ENCODE assay signal across 2 cellular contexts in the genomic region with DNA sequence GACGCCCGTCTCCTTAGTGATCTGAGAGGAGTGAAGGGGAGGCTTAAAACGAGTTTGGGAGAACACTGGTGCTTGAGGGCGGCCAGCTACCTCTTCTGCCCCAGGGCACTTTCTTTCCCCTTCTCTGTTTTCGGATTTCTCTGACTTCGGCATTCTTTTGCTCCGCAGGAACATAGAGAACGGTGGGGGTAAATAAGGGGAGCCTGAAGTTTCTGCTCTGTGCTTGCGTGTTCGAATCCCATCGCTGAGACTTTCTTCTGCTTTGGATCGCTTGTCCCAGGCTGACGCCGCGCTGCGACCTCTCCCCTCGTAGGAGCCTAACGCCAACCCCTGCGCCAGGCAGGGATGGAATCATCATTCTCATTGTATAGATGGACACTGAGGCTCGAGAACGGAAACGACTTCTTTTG.
TF ChIP-seq lines count a peak whose summit lies in the region.

No MANE protein-coding gene starts in this region.

TF ChIP-seq in IMR-90, 13 proteins besides CTCF, POLR2A, EP300 and RAD21:
- TF ChIP-seq NFE2L2 (IDR thresholded peaks at IDR 0.05; ENCODE audit: low read depth, low read length) (no peak), BHLHE40 (IDR thresholded peaks at IDR 0.05; ENCODE audit: low read depth, low read length) (no peak), FOS (IDR thresholded peaks at IDR 0.05; ENCODE audit: low read depth, low read length) (no peak), RFX5 (IDR thresholded peaks at IDR 0.05; ENCODE audit: low read depth, low read length) (no peak), MAZ (IDR thresholded peaks at IDR 0.05; ENCODE audit: borderline replicate concordance, low read depth, low read length) (no peak; the same call in 1 of the 2 replicates), MAFK (IDR thresholded peaks at IDR 0.05; ENCODE audit: low read depth, low read length) (no peak)
- TF ChIP-seq, protein P1, sequence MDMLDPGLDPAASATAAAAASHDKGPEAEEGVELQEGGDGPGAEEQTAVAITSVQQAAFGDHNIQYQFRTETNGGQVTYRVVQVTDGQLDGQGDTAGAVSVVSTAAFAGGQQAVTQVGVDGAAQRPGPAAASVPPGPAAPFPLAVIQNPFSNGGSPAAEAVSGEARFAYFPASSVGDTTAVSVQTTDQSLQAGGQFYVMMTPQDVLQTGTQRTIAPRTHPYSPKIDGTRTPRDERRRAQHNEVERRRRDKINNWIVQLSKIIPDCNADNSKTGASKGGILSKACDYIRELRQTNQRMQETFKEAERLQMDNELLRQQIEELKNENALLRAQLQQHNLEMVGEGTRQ (IDR thresholded peaks at IDR 0.05; ENCODE audit: low read depth, low read length), result no peak

TF ChIP-seq in neural cell, 6 proteins besides CTCF, POLR2A, EP300 and RAD21:
- TF ChIP-seq MXI1 (conservative IDR thresholded peaks at IDR 0.05; ENCODE audit: poor library complexity, severe bottlenecking) (no peak), EZH2 (IDR thresholded peaks at IDR 0.05; ENCODE audit: borderline replicate concordance, insufficient read depth, low read length, poor library complexity, severe bottlenecking) (no peak), TAF1 (IDR thresholded peaks at IDR 0.05; ENCODE audit: low read depth) (no peak), POLR2AphosphoS5 (IDR thresholded peaks at IDR 0.05) (no peak), SMC3 (conservative IDR thresholded peaks at IDR 0.05; ENCODE audit: poor library complexity) (no peak), REST (IDR thresholded peaks at IDR 0.05; ENCODE audit: borderline replicate concordance) (no peak)
TF ChIP-seq in neural cell: peak in this region for 0.
